ENCODE assay signal across 25 cellular contexts in the genomic region with DNA sequence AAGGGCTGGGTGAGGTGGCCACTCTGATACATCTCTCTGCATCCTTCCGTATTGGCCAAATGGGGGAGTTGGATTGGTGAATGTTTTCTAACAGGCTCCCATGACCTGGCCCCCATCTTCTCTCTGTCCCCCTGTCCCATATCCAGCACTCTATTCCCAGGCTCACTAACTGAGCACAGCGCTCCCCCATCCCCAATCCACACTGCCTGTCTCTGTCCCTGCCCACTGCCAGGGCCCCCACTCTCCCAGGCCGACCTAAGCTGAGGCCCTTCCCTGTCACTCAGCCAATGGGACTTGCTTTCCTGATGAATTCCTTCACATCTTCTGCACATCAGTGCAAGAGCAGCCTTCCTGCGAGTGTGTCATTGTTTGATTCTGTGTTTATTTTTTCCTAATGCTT.
"Had no signal": no experiment of that assay in that cellular context is flagged by ENCODE, and none has a peak within 500 bp of the region (broad histone marks: within the 10 kb centered on the region; RNA-seq: fewer than 3 reads in every experiment).

No MANE protein-coding gene starts in this region.

- H3K4me1 Mint-ChIP-seq: activated CD4-positive, alpha-beta T cell treated with anti-CD3 and anti-CD28 coated beads, Interleukin-2, amount 10 ng/mL, durations not matched to agents 24 days and 14 days; activated T-helper 17 cell treated with anti-CD3 and anti-CD28 coated beads, Interleukin-2, amount 50 U/mL, for 72 hours had no signal

- H3K4me3 Mint-ChIP-seq: activated CD4-positive, alpha-beta T cell treated with anti-CD3 and anti-CD28 coated beads, Interleukin-2, amount 10 ng/mL, durations not matched to agents 24 days and 14 days; activated CD8-positive, alpha-beta T cell treated with anti-CD3 and anti-CD28 coated beads for 36 hours; activated naive CD4-positive, alpha-beta T cell treated with anti-CD3 and anti-CD28 coated beads for 36 hours; activated T-cell treated with anti-CD3 and anti-CD28 coated beads, Interleukin-2, amount 50 U/mL, for 72 hours; activated T-helper 17 cell treated with anti-CD3 and anti-CD28 coated beads, Interleukin-2, amount 50 U/mL, for 72 hours; T-helper 1 cell treated with Interleukin-12 subunit alpha and Interleukin-12 subunit beta and Interleukin-4 antibody, amounts not matched to agents 30 μg/mL and 1 μg/mL, for 36 hours; T-helper 2 cell treated with Interferon-gamma antibody and Interleukin-4, amounts not matched to agents 5 μg/mL and 100 μg/mL, for 36 hours had no signal

- H3K27me3 ChIP-seq: cardiac muscle cell, SJSA1 had no signal

- H3K27ac Mint-ChIP-seq: activated CD4-positive, alpha-beta T cell treated with anti-CD3 and anti-CD28 coated beads, Interleukin-2, amount 10 ng/mL, durations not matched to agents 24 days and 14 days; activated CD8-positive, alpha-beta T cell treated with anti-CD3 and anti-CD28 coated beads for 36 hours; activated naive CD4-positive, alpha-beta T cell treated with anti-CD3 and anti-CD28 coated beads for 36 hours; activated naive CD4-positive, alpha-beta T cell treated with anti-CD3 and anti-CD28 coated beads, Interleukin-2, amount 50 U/mL, for 72 hours; activated T-helper 17 cell treated with anti-CD3 and anti-CD28 coated beads, Interleukin-2, amount 50 U/mL, for 72 hours; T-helper 1 cell treated with Interleukin-12 subunit alpha and Interleukin-12 subunit beta and Interleukin-4 antibody, amounts not matched to agents 30 μg/mL and 1 μg/mL, for 36 hours; T-helper 2 cell treated with Interferon-gamma antibody and Interleukin-4, amounts not matched to agents 5 μg/mL and 100 μg/mL, for 36 hours had no signal

- H3K27me3 Mint-ChIP-seq: activated CD4-positive, alpha-beta T cell treated with anti-CD3 and anti-CD28 coated beads, Interleukin-2, amount 10 ng/mL, durations not matched to agents 24 days and 14 days; activated CD8-positive, alpha-beta T cell treated with anti-CD3 and anti-CD28 coated beads for 36 hours; activated T-helper 17 cell treated with anti-CD3 and anti-CD28 coated beads, Interleukin-2, amount 50 U/mL, for 72 hours had no signal

- H3K27ac ChIP-seq: cardiac muscle cell, SJSA1 had no signal

- DNase-seq: activated CD4-positive, alpha-beta T cell treated with anti-CD3 and anti-CD28 coated beads, Interleukin-2, amount 10 ng/mL, durations not matched to agents 24 days and 14 days; activated CD4-positive, alpha-beta T cell treated with anti-CD3 and anti-CD28 coated beads, Interleukin-2, amount 50 U/mL, for 4 hours; activated CD8-positive, alpha-beta T cell treated with anti-CD3 and anti-CD28 coated beads for 36 hours; activated gamma-delta T cell treated with Interleukin-2 at 50 U/mL for 16 hours; activated naive CD4-positive, alpha-beta T cell treated with anti-CD3 and anti-CD28 coated beads for 36 hours; activated T-cell treated with anti-CD3 and anti-CD28 coated beads, Interleukin-2, amount 50 U/mL, for 1 hour; activated T-cell treated with anti-CD3 and anti-CD28 coated beads, Interleukin-2, amount 50 U/mL, for 72 hours; aorta; IMR-90; NCI-H1105; NCI-H1417 treated with DMSO at 0.1 percent for 48 hours; NCI-H1694 treated with DMSO at 0.1 percent for 48 hours; NCI-H2029; NCI-H345; NCI-H524 treated with DMSO at 0.1 percent for 48 hours; SHP77 treated with DMSO at 0.1 percent for 48 hours; SK-N-SH had no signal

- ATAC-seq: activated CD8-positive, alpha-beta T cell treated with anti-CD3 and anti-CD28 coated beads for 36 hours; activated naive CD4-positive, alpha-beta T cell treated with anti-CD3 and anti-CD28 coated beads, Interleukin-2, amount 50 U/mL, for 72 hours; activated T-cell treated with anti-CD3 and anti-CD28 coated beads, Interleukin-2, amount 50 U/mL, for 72 hours; activated T-helper 17 cell treated with anti-CD3 and anti-CD28 coated beads, Interleukin-2, amount 50 U/mL, for 72 hours; K562; Panc1 had no signal
